23 cellular contexts compared by ENCODE assay signal in genomic region chr4:40886931-40887330, GRCh38.
"Had no signal": no experiment of that assay in that cellular context is flagged by ENCODE, and none has a peak within 500 bp of the region (broad histone marks: within the 10 kb centered on the region; RNA-seq: fewer than 3 reads in every experiment).

No MANE protein-coding gene starts in this region.

- H3K4me3 ChIP-seq: colonic mucosa, esophagus muscularis mucosa, gastrocnemius medialis had no signal

- H3K27ac ChIP-seq: colonic mucosa, esophagus muscularis mucosa had no signal

- H3K9me3 ChIP-seq: colonic mucosa, esophagus muscularis mucosa, gastrocnemius medialis had no signal

- H3K36me3 ChIP-seq: colonic mucosa, gastrocnemius medialis had no signal

- H3K9me3 Mint-ChIP-seq: activated naive CD8-positive, alpha-beta T cell treated with anti-CD3 and anti-CD28 coated beads for 36 hours; activated T-cell treated with anti-CD3 and anti-CD28 coated beads, Interleukin-2, amount 50 U/mL, for 4 hours; effector memory CD8-positive, alpha-beta T cell; memory B cell; nephron progenitor cell; stimulated activated memory B cell treated with anti-CD40 and anti-IgM and Interleukin-4, amounts not matched to agents 10 μg/mL and 1 μg/mL and 100 μg/mL, for 72 hours; T-helper 1 cell treated with Interleukin-12 subunit alpha and Interleukin-12 subunit beta and Interleukin-4 antibody, amounts not matched to agents 30 μg/mL and 1 μg/mL, for 36 hours had no signal

- H3K36me3 Mint-ChIP-seq: activated naive CD8-positive, alpha-beta T cell treated with anti-CD3 and anti-CD28 coated beads for 36 hours; memory B cell; stimulated activated memory B cell treated with anti-CD40 and anti-IgM and Interleukin-4, amounts not matched to agents 10 μg/mL and 1 μg/mL and 100 μg/mL, for 72 hours had no signal

- ATAC-seq: activated T-cell treated with anti-CD3 and anti-CD28 coated beads, Interleukin-2, amount 50 U/mL, for 4 hours; effector memory CD8-positive, alpha-beta T cell; stimulated activated memory B cell treated with anti-CD40 and anti-IgM and Interleukin-4, amounts not matched to agents 10 μg/mL and 1 μg/mL and 100 μg/mL, for 72 hours had no signal

- H3K4me3 Mint-ChIP-seq: activated naive CD8-positive, alpha-beta T cell treated with anti-CD3 and anti-CD28 coated beads for 36 hours; activated T-cell treated with anti-CD3 and anti-CD28 coated beads, Interleukin-2, amount 50 U/mL, for 4 hours; effector memory CD8-positive, alpha-beta T cell; memory B cell; nephron progenitor cell; stimulated activated memory B cell treated with anti-CD40 and anti-IgM and Interleukin-4, amounts not matched to agents 10 μg/mL and 1 μg/mL and 100 μg/mL, for 72 hours; T-helper 1 cell treated with Interleukin-12 subunit alpha and Interleukin-12 subunit beta and Interleukin-4 antibody, amounts not matched to agents 30 μg/mL and 1 μg/mL, for 36 hours had no signal

- H3K4me1 ChIP-seq: colonic mucosa, esophagus muscularis mucosa, gastrocnemius medialis had no signal

- DNase-seq: activated CD4-positive, alpha-beta T cell treated with anti-CD3 and anti-CD28 coated beads for 4 hours; activated CD4-positive, alpha-beta T cell treated with anti-CD3 and anti-CD28 coated beads, Interleukin-2, amount 50 U/mL, for 48 hours; activated CD4-positive, CD25-positive, alpha-beta regulatory T cell; activated CD8-positive, alpha-beta memory T cell treated with anti-CD3 and anti-CD28 coated beads, Interleukin-2, amount 50 U/mL, for 48 hours; activated naive CD4-positive, alpha-beta T cell treated with Interleukin-2 at 50 U/mL for 16 hours; activated naive CD8-positive, alpha-beta T cell treated with anti-CD3 and anti-CD28 coated beads for 36 hours; activated T-cell treated with anti-CD3 and anti-CD28 coated beads, Interleukin-2, amount 50 U/mL, for 4 hours; colonic mucosa; dorsolateral prefrontal cortex; effector memory CD8-positive, alpha-beta T cell; gastrocnemius medialis; islet precursor cell; left cardiac atrium; nephron progenitor cell; occipital lobe; posterior cingulate gyrus; small intestine; stimulated activated CD4-positive, alpha-beta T cell treated with anti-CD3 and anti-CD28 coated beads, Interleukin-15, amount 100 ng/mL, for 24 hours; T1000 had no signal

- H3K27ac Mint-ChIP-seq: activated naive CD8-positive, alpha-beta T cell treated with anti-CD3 and anti-CD28 coated beads for 36 hours; effector memory CD8-positive, alpha-beta T cell; memory B cell; nephron progenitor cell; stimulated activated memory B cell treated with anti-CD40 and anti-IgM and Interleukin-4, amounts not matched to agents 10 μg/mL and 1 μg/mL and 100 μg/mL, for 72 hours; T-helper 1 cell treated with Interleukin-12 subunit alpha and Interleukin-12 subunit beta and Interleukin-4 antibody, amounts not matched to agents 30 μg/mL and 1 μg/mL, for 36 hours had no signal

- H3K27me3 ChIP-seq: colonic mucosa, dorsolateral prefrontal cortex, esophagus muscularis mucosa, gastrocnemius medialis had no signal

- H3K4me1 Mint-ChIP-seq: activated naive CD8-positive, alpha-beta T cell treated with anti-CD3 and anti-CD28 coated beads for 36 hours; memory B cell had no signal
